In the genomic region with DNA sequence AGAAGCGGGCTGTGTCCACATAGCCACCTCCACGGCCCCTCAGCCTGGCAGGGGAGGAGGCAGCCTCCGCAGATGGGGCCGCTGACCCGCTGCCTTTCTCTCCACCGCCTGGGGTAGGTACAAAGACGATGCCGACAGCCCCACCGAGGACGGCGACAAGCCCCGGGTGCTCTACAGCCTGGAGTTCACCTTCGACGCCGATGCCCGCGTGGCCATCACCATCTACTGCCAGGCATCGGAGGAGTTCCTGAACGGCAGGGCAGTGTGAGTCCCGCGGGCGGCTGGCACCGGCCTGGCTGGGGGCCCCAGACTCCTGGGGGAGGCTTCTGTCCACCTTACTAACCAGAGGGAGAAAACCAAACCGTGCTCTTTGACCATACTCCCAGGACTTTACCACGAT, we compare ENCODE assay signal across 19 cellular contexts.
"Had no signal": no experiment of that assay in that cellular context is flagged by ENCODE, and none has a peak within 500 bp of the region (broad histone marks: within the 10 kb centered on the region; RNA-seq: fewer than 3 reads in every experiment).

No MANE protein-coding gene starts in this region.

- DNase-seq: activated naive CD8-positive, alpha-beta T cell treated with anti-CD3 and anti-CD28 coated beads for 36 hours; amygdala; effector memory CD8-positive, alpha-beta T cell; heart left ventricle; mesenchymal stem cell; naive thymus-derived CD8-positive, alpha-beta T cell; posterior cingulate gyrus; retina; stimulated activated CD4-positive, alpha-beta T cell treated with anti-CD3 and anti-CD28 coated beads, Interleukin-4, amount 100 ng/mL, for 24 hours; stimulated activated naive CD8-positive, alpha-beta T cell treated with anti-CD3 and anti-CD28 coated beads, Interleukin-15, Interleukin-2, amounts not matched to agents 100 U/mL and 50 U/mL, for 24 hours; T-helper 1 cell; T1000 had no signal

- H3K4me1 Mint-ChIP-seq: brain had no signal

- H3K4me3 ChIP-seq: heart left ventricle, left lung, suprapubic skin had no signal

- H3K4me3 Mint-ChIP-seq: activated naive CD8-positive, alpha-beta T cell treated with anti-CD3 and anti-CD28 coated beads for 36 hours; activated T-helper 1 cell treated with anti-CD3 and anti-CD28 coated beads, Interleukin-12 subunit alpha, Interleukin-12 subunit beta, Interleukin-2, Interleukin-4 antibody, amounts not matched to agents 30 ng/mL and 10 ng/mL and 1 ng/mL, durations not matched to agents 14 hours and 24 hours and 36 hours; brain; central memory CD8-positive, alpha-beta T cell; dendritic cell treated with granulocyte-macrophage colony-stimulating factor and Interleukin-4, amounts not matched to agents 40 ng/mL and 50 ng/mL, for 4 days; effector memory CD8-positive, alpha-beta T cell; naive thymus-derived CD8-positive, alpha-beta T cell had no signal

- H3K27me3 ChIP-seq: heart left ventricle, left lung, suprapubic skin had no signal

- ATAC-seq: activated CD4-positive, CD25-positive, alpha-beta regulatory T cell treated with anti-CD3 and anti-CD28 coated beads, Interleukin-2, amount 50 U/mL, for 24 hours; effector memory CD8-positive, alpha-beta T cell; heart left ventricle; naive thymus-derived CD8-positive, alpha-beta T cell; stimulated activated naive CD8-positive, alpha-beta T cell treated with anti-CD3 and anti-CD28 coated beads, Interleukin-15, Interleukin-2, amounts not matched to agents 100 U/mL and 50 U/mL, for 24 hours had no signal

- H3K27ac ChIP-seq: heart left ventricle, suprapubic skin had no signal

- H3K9me3 ChIP-seq: heart left ventricle, left lung, suprapubic skin had no signal

- H3K27me3 Mint-ChIP-seq: activated naive CD8-positive, alpha-beta T cell treated with anti-CD3 and anti-CD28 coated beads for 36 hours; central memory CD8-positive, alpha-beta T cell; dendritic cell treated with granulocyte-macrophage colony-stimulating factor and Interleukin-4, amounts not matched to agents 40 ng/mL and 50 ng/mL, for 4 days; effector memory CD8-positive, alpha-beta T cell; naive thymus-derived CD8-positive, alpha-beta T cell had no signal

- H3K9me3 Mint-ChIP-seq: activated naive CD8-positive, alpha-beta T cell treated with anti-CD3 and anti-CD28 coated beads for 36 hours; activated T-helper 1 cell treated with anti-CD3 and anti-CD28 coated beads, Interleukin-12 subunit alpha, Interleukin-12 subunit beta, Interleukin-2, Interleukin-4 antibody, amounts not matched to agents 30 ng/mL and 10 ng/mL and 1 ng/mL, durations not matched to agents 14 hours and 24 hours and 36 hours; central memory CD8-positive, alpha-beta T cell; dendritic cell treated with granulocyte-macrophage colony-stimulating factor and Interleukin-4, amounts not matched to agents 40 ng/mL and 50 ng/mL, for 4 days; effector memory CD8-positive, alpha-beta T cell; naive thymus-derived CD8-positive, alpha-beta T cell had no signal

- H3K27ac Mint-ChIP-seq: activated naive CD8-positive, alpha-beta T cell treated with anti-CD3 and anti-CD28 coated beads for 36 hours; activated T-helper 1 cell treated with anti-CD3 and anti-CD28 coated beads, Interleukin-12 subunit alpha, Interleukin-12 subunit beta, Interleukin-2, Interleukin-4 antibody, amounts not matched to agents 30 ng/mL and 10 ng/mL and 1 ng/mL, durations not matched to agents 14 hours and 24 hours and 36 hours; brain; dendritic cell treated with granulocyte-macrophage colony-stimulating factor and Interleukin-4, amounts not matched to agents 40 ng/mL and 50 ng/mL, for 4 days had no signal
